Comparison of ENCODE assay signal across 21 cellular contexts in genomic region chrX:116238093-116238492, GRCh38.
DNase-seq lines count a peak whose midpoint lies in the region; ATAC-seq and TF ChIP-seq lines count a peak whose summit lies in the region.
"Had no signal": no experiment of that assay in that cellular context is flagged by ENCODE, and none has a peak within 500 bp of the region (broad histone marks: within the 10 kb centered on the region; RNA-seq: fewer than 3 reads in every experiment).

No MANE protein-coding gene starts in this region.

- H3K9me3 Mint-ChIP-seq in MCF 10A (ENCODE audit: unreplicated experiment): no peaks in the 10 kb centered on the region
- H3K9me3 Mint-ChIP-seq: HFFc6 had no signal

- no peaks in the 10 kb centered on the region for H3K27me3 Mint-ChIP-seq in MCF 10A (ENCODE audit: insufficient read depth, unreplicated experiment)
- H3K27me3 Mint-ChIP-seq: B cell, IgD-negative memory B cell had no signal

- H3K79me2 ChIP-seq in SK-N-SH (ENCODE audit: insufficient read depth): no peaks in the 10 kb centered on the region

- H3K4me1 ChIP-seq in breast epithelium: no peaks in the 10 kb centered on the region
- no peaks in the 10 kb centered on the region for H3K4me1 ChIP-seq in SK-N-SH (ENCODE audit: control insufficient read depth in 1 of 2, insufficient read depth in 2 of 2, low read depth in 1 of 2, low read length in 1 of 2)

- no peaks in the 10 kb centered on the region for H3K27me3 ChIP-seq in breast epithelium
- H3K27me3 ChIP-seq in SK-N-SH (ENCODE audit: insufficient read depth): no peaks in the 10 kb centered on the region

- no peaks in the 10 kb centered on the region for H3K9me3 ChIP-seq in breast epithelium
- no peaks in the 10 kb centered on the region for H3K9me3 ChIP-seq in SK-N-SH

- no peaks in the 10 kb centered on the region for H3K9me2 ChIP-seq in SK-N-SH

- POLR2A ChIA-PET in MCF 10A (lab: Yijun Ruan, JAX) (interaction anchor here (1.4 kb wide), 1 partner anchor 46 kb away, joined by 3 read pairs; no protein-coding TSS in a partner anchor), SK-N-SH (lab: Yijun Ruan, JAX) (no interaction called here)

- H3K27ac Mint-ChIP-seq in MCF 10A (ENCODE audit: low read depth, unreplicated experiment): no peak overlapping the region
- H3K27ac Mint-ChIP-seq: B cell, HFFc6, IgD-negative memory B cell had no signal

- no peak overlapping the region for H3K4me3 Mint-ChIP-seq in MCF 10A (ENCODE audit: unreplicated experiment)
- H3K4me3 Mint-ChIP-seq: B cell, HFFc6, IgD-negative memory B cell had no signal

- BruUV-seq in MCF 10A (replicated peaks; lab: Mats Ljungman, UMichigan): no TSS peak

- no peak overlapping the region for H3K4me3 ChIP-seq in breast epithelium
- H3K4me3 ChIP-seq in epithelial cell of esophagus (ENCODE audit: low read length): no peak overlapping the region
- H3K4me3 ChIP-seq in SK-N-SH (ENCODE audit: low read depth in 2 of 2, low read length in 1 of 2): no peak overlapping the region

- no peak for TF ChIP-seq CTCF in breast epithelium (IDR thresholded peaks at IDR 0.05)
- TF ChIP-seq CTCF in MCF 10A (IDR thresholded peaks at IDR 0.05; ENCODE audit: unreplicated experiment): no peak
- TF ChIP-seq CTCF in epithelial cell of esophagus (IDR thresholded peaks at IDR 0.05; ENCODE audit: insufficient read depth, low read depth, low read length, missing control alignments): no peak
- TF ChIP-seq CTCF in SK-N-SH (IDR thresholded peaks at IDR 0.05): no peak

- H3K9ac ChIP-seq in SK-N-SH: no peak overlapping the region

- no peaks in the 10 kb centered on the region for H3F3A ChIP-seq in SK-N-SH (replicated peaks; ENCODE audit: insufficient read depth)

- H3K36me3 ChIP-seq in breast epithelium: no peaks in the 10 kb centered on the region
- no peaks in the 10 kb centered on the region for H3K36me3 ChIP-seq in SK-N-SH (replicated peaks in 1 of 2; ENCODE audit: control insufficient read depth in 1 of 2, insufficient read depth in 2 of 2, low read length in 1 of 2)

- no peak for DNase-seq in breast epithelium (ENCODE audit: low spot score in 2 of 2)
- no peak for DNase-seq in MCF 10A (ENCODE audit: unreplicated experiment)
- peak; percentile 3 for DNase-seq in RPMI8226
- peak; percentile 35 for DNase-seq in epithelial cell of esophagus (ENCODE audit: low read depth)
- no peak for DNase-seq in islet precursor cell
- DNase-seq in SK-N-SH: no peak
- DNase-seq: 8988T, DMS 273 treated with DMSO at 0.1 percent for 48 hours, DND-41, H7, HFFc6, NCI-H1417, NCI-H1930, NCI-H526, SHP77 treated with DMSO at 0.1 percent for 48 hours had no signal

- WGBS in SK-N-SH (ENCODE audit: low lambda C conversion rate): 11% methylated on average over 1 of the region's 1 CpG

- no peak overlapping the region for H2AFZ ChIP-seq in SK-N-SH (ENCODE audit: low read depth)

- no peaks in the 10 kb centered on the region for H3K36me3 Mint-ChIP-seq in MCF 10A (ENCODE audit: insufficient read depth, unreplicated experiment)
- H3K36me3 Mint-ChIP-seq: IgD-negative memory B cell had no signal

- no peak overlapping the region for H3K4me2 ChIP-seq in SK-N-SH

- peaks cover 24% of the 10 kb centered on the region for H3K4me1 Mint-ChIP-seq in MCF 10A (ENCODE audit: insufficient read depth, unreplicated experiment)
- H3K4me1 Mint-ChIP-seq: B cell, IgD-negative memory B cell had no signal

- intact Hi-C loops in breast epithelium (cut with DNase I; ENCODE audit: low total_unique reads): no loop called here
- intact Hi-C loops in MCF 10A (cut with micrococcal nuclease): loop anchor here (10.0 kb wide), 1 partner anchor 47 kb away; no protein-coding TSS in a partner anchor

- H3K27ac ChIP-seq in breast epithelium (peak overlapping the region; percentile 5 to 75), SK-N-SH (ENCODE audit: low read depth in 2 of 2, low read length in 1 of 2) (no peak overlapping the region)
- H3K27ac ChIP-seq: HL-60 had no signal

- no peak for TF ChIP-seq RAD21 in SK-N-SH (IDR thresholded peaks at IDR 0.05; ENCODE audit: low read length)

- no peak for TF ChIP-seq POLR2A in breast epithelium (IDR thresholded peaks at IDR 0.05)

- CTCF ChIA-PET in MCF 10A (lab: Yijun Ruan, JAX): no interaction called here
- CTCF ChIA-PET in SK-N-SH (lab: Yijun Ruan, JAX): no interaction called here

- H4K20me1 ChIP-seq in SK-N-SH (ENCODE audit: insufficient read depth): no peaks in the 10 kb centered on the region

- ATAC-seq in HG03520 (IDR thresholded peaks at IDR 0.05; ENCODE audit: unreplicated experiment): no peak
- ATAC-seq in HG03135 (IDR thresholded peaks at IDR 0.05; ENCODE audit: unreplicated experiment): no peak
- ATAC-seq: SK-N-SH treated with all-trans-retinoic acid at 6 μM for 48 hours had no signal

- no peak for TF ChIP-seq EP300 in SK-N-SH (IDR thresholded peaks at IDR 0.05; ENCODE audit: borderline replicate concordance in 1 of 2, low read depth in 1 of 2, low read length in 1 of 2)

TF ChIP-seq in SK-N-SH, 30 proteins besides CTCF, POLR2A, EP300 and RAD21:
- TF ChIP-seq USF2 (IDR thresholded peaks at IDR 0.05; ENCODE audit: borderline replicate concordance, low read depth, low read length) (no peak), NRF1 (IDR thresholded peaks at IDR 0.05; ENCODE audit: low read depth, low read length) (no peak), MXI1 (IDR thresholded peaks at IDR 0.05; ENCODE audit: low read depth, low read length) (no peak), MEF2A (IDR thresholded peaks at IDR 0.05; ENCODE audit: borderline replicate concordance, low read depth) (no peak), USF1 (IDR thresholded peaks at IDR 0.05; ENCODE audit: borderline replicate concordance, low read depth) (no peak), NFIC (IDR thresholded peaks at IDR 0.05; ENCODE audit: borderline replicate concordance) (no peak), RCOR1 (IDR thresholded peaks at IDR 0.05; ENCODE audit: low read length) (no peak)
- TF ChIP-seq, protein P1, sequence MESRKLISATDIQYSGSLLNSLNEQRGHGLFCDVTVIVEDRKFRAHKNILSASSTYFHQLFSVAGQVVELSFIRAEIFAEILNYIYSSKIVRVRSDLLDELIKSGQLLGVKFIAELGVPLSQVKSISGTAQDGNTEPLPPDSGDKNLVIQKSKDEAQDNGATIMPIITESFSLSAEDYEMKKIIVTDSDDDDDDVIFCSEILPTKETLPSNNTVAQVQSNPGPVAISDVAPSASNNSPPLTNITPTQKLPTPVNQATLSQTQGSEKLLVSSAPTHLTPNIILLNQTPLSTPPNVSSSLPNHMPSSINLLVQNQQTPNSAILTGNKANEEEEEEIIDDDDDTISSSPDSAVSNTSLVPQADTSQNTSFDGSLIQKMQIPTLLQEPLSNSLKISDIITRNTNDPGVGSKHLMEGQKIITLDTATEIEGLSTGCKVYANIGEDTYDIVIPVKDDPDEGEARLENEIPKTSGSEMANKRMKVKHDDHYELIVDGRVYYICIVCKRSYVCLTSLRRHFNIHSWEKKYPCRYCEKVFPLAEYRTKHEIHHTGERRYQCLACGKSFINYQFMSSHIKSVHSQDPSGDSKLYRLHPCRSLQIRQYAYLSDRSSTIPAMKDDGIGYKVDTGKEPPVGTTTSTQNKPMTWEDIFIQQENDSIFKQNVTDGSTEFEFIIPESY (IDR thresholded peaks at IDR 0.05; ENCODE audit: borderline replicate concordance, low read depth): no peak

Comparison
In these comparisons a context has a peak if more than half of its experiments do, and no peak if none do; other contexts are left out.
1. DNase-seq: peak in RPMI8226 (single experiment) and epithelial cell of esophagus (single experiment); none in breast epithelium (0 of 2), MCF 10A (single experiment), islet precursor cell (single experiment) and SK-N-SH (single experiment).
2. H3K27ac ChIP-seq: peak in breast epithelium (2 of 2); none in SK-N-SH (0 of 2).